8 cellular contexts compared by ENCODE assay signal in genomic region chr12:110280784-110281548, GRCh38.
A peak's percentile ranks its signal among the peaks of the same experiment; 100 is the strongest.
DNase-seq lines count a peak whose midpoint lies in the region; ATAC-seq and TF ChIP-seq lines count a peak whose summit lies in the region.

Gene ATP2A2 (plus strand): TSS chr12:110281247. CDS start chr12:110281790, 543 bp downstream.

- ATAC-seq in GM19023 (IDR thresholded peaks at IDR 0.05; ENCODE audit: unreplicated experiment), result peak; percentile 77
- peak; percentile 76 for ATAC-seq in HG03175 (IDR thresholded peaks at IDR 0.05; ENCODE audit: unreplicated experiment)

- peak within 1 kb of the TSS; percentile 90 for H3K27ac ChIP-seq in caudate nucleus (ENCODE audit: low read depth, low read length)

- no peak for TF ChIP-seq CTCF in AG09309 (IDR thresholded peaks at IDR 0.05; ENCODE audit: control insufficient read depth, insufficient read depth, low read depth, low read length, missing control alignments)

- DNase-seq in AG09309 (ENCODE audit: low read depth), result no peak
- DNase-seq in NCI-H345 (lab: John Stamatoyannopoulos, UW), result peak; percentile 95
- peak; percentile 78 to 89 (median 84) for DNase-seq in activated CD4-positive, CD25-positive, alpha-beta regulatory T cell (lab: John Stamatoyannopoulos, UW)
- DNase-seq in caudate nucleus (lab: John Stamatoyannopoulos, UW), result peak in 59 of 61 donors; percentile 32 to 91 (median 78)
- DNase-seq in iris pigment epithelial cell (ENCODE audit: low read depth), result peak; percentile 85
- DNase-seq in stimulated activated CD4-positive, alpha-beta T cell treated with anti-CD3 and anti-CD28 coated beads, Interleukin-12 subunit alpha, Interleukin-12 subunit beta, amount 100 ng/mL, for 24 hours (ENCODE audit: low read depth in 2 of 2), result peak; percentile 77

- peak within 1 kb of the TSS; percentile 92 for H3K4me3 ChIP-seq in AG09309 (ENCODE audit: control insufficient read depth, low read depth, low read length)
